1 cellular context compared by ENCODE assay signal in the genomic region with DNA sequence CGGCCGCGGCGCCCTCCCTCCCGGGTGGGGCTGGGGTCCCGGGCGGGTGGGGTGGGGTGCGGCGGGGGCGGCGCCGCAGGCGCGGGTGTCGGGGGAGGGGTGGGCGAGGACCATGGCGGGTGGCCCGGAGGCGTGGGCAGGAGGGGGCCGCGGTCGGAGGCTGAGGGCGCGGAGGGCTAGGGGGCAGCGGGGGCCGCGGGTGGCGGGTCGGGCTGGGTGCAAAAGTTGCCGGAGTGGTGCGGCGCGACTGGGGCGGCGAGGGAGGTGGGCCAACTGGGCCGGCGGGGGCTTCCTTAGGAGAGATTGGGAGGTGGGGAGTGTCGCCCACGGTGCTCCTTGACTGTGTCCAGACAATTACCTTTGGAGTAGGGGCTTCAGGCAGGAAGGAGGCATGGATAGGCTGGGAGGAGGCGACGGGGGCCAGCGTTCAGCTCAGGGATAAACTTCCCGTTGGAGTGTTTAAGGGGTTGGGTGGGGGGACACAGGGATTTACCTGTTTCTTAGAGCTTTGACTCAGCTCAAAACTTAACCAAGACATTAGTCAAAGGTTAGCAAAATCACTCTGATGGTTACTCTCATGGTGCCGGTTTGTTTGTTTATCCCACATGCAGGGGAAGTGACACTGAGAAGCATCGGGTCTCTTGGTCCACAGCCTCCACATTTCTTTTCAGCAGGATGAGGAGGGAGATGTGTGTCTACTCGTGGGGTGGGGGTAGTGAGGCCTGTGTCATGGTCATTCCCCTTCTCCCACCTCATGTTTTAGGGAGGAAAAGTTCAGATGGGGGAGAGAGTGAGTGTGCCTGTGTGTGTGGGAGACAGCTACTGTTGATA.
TF ChIP-seq lines count a peak whose summit lies in the region.

No MANE protein-coding gene starts in this region.

TF ChIP-seq in endothelial cell of umbilical vein, 7 proteins besides CTCF, POLR2A, EP300 and RAD21:
- TF ChIP-seq MYC (IDR thresholded peaks at IDR 0.05; ENCODE audit: low read depth, low read length), result no peak
- TF ChIP-seq FOS (IDR thresholded peaks at IDR 0.05; ENCODE audit: borderline replicate concordance, insufficient read depth, low read length), result no peak
TF ChIP-seq in endothelial cell of umbilical vein: peak in this region for 0.
